ENCODE assay signal across 1 cellular context in genomic region chr9:129176786-129177442, GRCh38.
TF ChIP-seq lines count a peak whose summit lies in the region.

No MANE protein-coding gene starts in this region.

TF ChIP-seq in HEK293, 187 proteins besides CTCF, POLR2A, EP300 and RAD21 (continued from another document and continues in another):
- no peak for TF ChIP-seq PRDM2 (tag by site-specific recombination; IDR thresholded peaks at IDR 0.05; ENCODE audit: borderline replicate concordance)
- TF ChIP-seq ZNF544 (tag by site-specific recombination; IDR thresholded peaks at IDR 0.05), result no peak
- TF ChIP-seq ZNF239 (tag by site-specific recombination; IDR thresholded peaks at IDR 0.05), result no peak
- TF ChIP-seq GLIS1 (tag by site-specific recombination; IDR thresholded peaks at IDR 0.05), result peak; percentile 56
- TF ChIP-seq ZNF768 (tag by site-specific recombination; IDR thresholded peaks at IDR 0.05), result no peak
- TF ChIP-seq HOXD13 (CRISPR knock-in tag; IDR thresholded peaks at IDR 0.05; ENCODE audit: borderline replicate concordance), result no peak
- TF ChIP-seq KLF1 (tag by site-specific recombination; IDR thresholded peaks at IDR 0.05), result no peak
- no peak for TF ChIP-seq ZNF324 (tag by site-specific recombination; IDR thresholded peaks at IDR 0.05)
- no peak for TF ChIP-seq SETDB1 (IDR thresholded peaks at IDR 0.05; ENCODE audit: insufficient read length, low read length)
- TF ChIP-seq ZBTB11 (tag by site-specific recombination; conservative IDR thresholded peaks at IDR 0.05; ENCODE audit: low read depth), result 0 out of 2 replicates have a peak, but pooled peaks have one; percentile 9
- no peak for TF ChIP-seq SCRT2 (tag by site-specific recombination; IDR thresholded peaks at IDR 0.05)
- no peak for TF ChIP-seq TSHZ1 (tag by site-specific recombination; IDR thresholded peaks at IDR 0.05; ENCODE audit: borderline replicate concordance)
- no peak for TF ChIP-seq ZNF398 (tag by site-specific recombination; IDR thresholded peaks at IDR 0.05)
- TF ChIP-seq ZNF530 (tag by site-specific recombination; IDR thresholded peaks at IDR 0.05; ENCODE audit: low read depth), result no peak
- TF ChIP-seq ZBTB20 (tag by site-specific recombination; IDR thresholded peaks at IDR 0.05), result peak; percentile 88
- peak; percentile 63 for TF ChIP-seq ZIC2 (tag by site-specific recombination; IDR thresholded peaks at IDR 0.05)
- TF ChIP-seq ZNF571 (tag by site-specific recombination; IDR thresholded peaks at IDR 0.05), result no peak
- TF ChIP-seq ZNF658 (tag by site-specific recombination; IDR thresholded peaks at IDR 0.05), result no peak
- no peak for TF ChIP-seq ZNF169 (tag by site-specific recombination; IDR thresholded peaks at IDR 0.05)
- no peak for TF ChIP-seq ZSCAN18 (tag by site-specific recombination; IDR thresholded peaks at IDR 0.05)
- TF ChIP-seq OSR2 (tag by site-specific recombination; IDR thresholded peaks at IDR 0.05), result no peak
- no peak; the same call in 1 of the 2 replicates for TF ChIP-seq KLF8 (tag by site-specific recombination; IDR thresholded peaks at IDR 0.05)
- no peak; the same call in 1 of the 2 replicates for TF ChIP-seq ZNF335 (tag by site-specific recombination; conservative IDR thresholded peaks at IDR 0.05)
- TF ChIP-seq ZNF560 (tag by site-specific recombination; IDR thresholded peaks at IDR 0.05; ENCODE audit: borderline replicate concordance), result no peak
- TF ChIP-seq ZNF133 (tag by site-specific recombination; IDR thresholded peaks at IDR 0.05), result no peak
- 0 out of 2 replicates have a peak, but pooled peaks have one; percentile 34 for TF ChIP-seq REST (tag by site-specific recombination; IDR thresholded peaks at IDR 0.05)
- peak; percentile 62; the same call in 1 of the 2 replicates for TF ChIP-seq ZBTB7A (tag by site-specific recombination; IDR thresholded peaks at IDR 0.05; ENCODE audit: low read depth)
- no peak for TF ChIP-seq ZNF184 (tag by site-specific recombination; IDR thresholded peaks at IDR 0.05)
- no peak for TF ChIP-seq ZNF692 (tag by site-specific recombination; IDR thresholded peaks at IDR 0.05)
- TF ChIP-seq ZNF548 (tag by site-specific recombination; IDR thresholded peaks at IDR 0.05), result no peak
- no peak for TF ChIP-seq ZNF266 (tag by site-specific recombination; IDR thresholded peaks at IDR 0.05; ENCODE audit: low read depth)
- peak; percentile 56; the same call in 1 of the 2 replicates for TF ChIP-seq ZNF513 (tag by site-specific recombination; IDR thresholded peaks at IDR 0.05)
- TF ChIP-seq MZF1 (tag by site-specific recombination; IDR thresholded peaks at IDR 0.05; ENCODE audit: borderline replicate concordance), result no peak
- TF ChIP-seq ZNF221 (tag by site-specific recombination; IDR thresholded peaks at IDR 0.05; ENCODE audit: borderline replicate concordance), result no peak
- TF ChIP-seq ZNF670 (tag by site-specific recombination; IDR thresholded peaks at IDR 0.05; ENCODE audit: low read depth), result no peak
